18 cellular contexts compared by ENCODE assay signal in genomic region chr6:20709451-20709850, GRCh38.
DNase-seq lines count a peak whose midpoint lies in the region; ATAC-seq and TF ChIP-seq lines count a peak whose summit lies in the region.
"Had no signal": no experiment of that assay in that cellular context is flagged by ENCODE, and none has a peak within 500 bp of the region (broad histone marks: within the 10 kb centered on the region; RNA-seq: fewer than 3 reads in every experiment).

No MANE protein-coding gene starts in this region.

- H3K9ac ChIP-seq in KMS-11 = no peak overlapping the region

- TF ChIP-seq CTCF in KMS-11 (conservative IDR thresholded peaks at IDR 0.05; ENCODE audit: low read depth, low read length) = no peak
- no peak for TF ChIP-seq CTCF in gastroesophageal sphincter (IDR thresholded peaks at IDR 0.05)

- no peak overlapping the region for H2AFZ ChIP-seq in KMS-11 (ENCODE audit: low read depth)

- H3K9me3 ChIP-seq in gastroesophageal sphincter = no peaks in the 10 kb centered on the region
- H3K9me3 ChIP-seq: A549 had no signal

- no peak for ATAC-seq in gastroesophageal sphincter
- ATAC-seq: A549, Panc1 had no signal

- 73 to 89% methylated on average over 1 to 2 of the region's 2 CpGs for WGBS in gastroesophageal sphincter (ENCODE audit: low coverage in 1 of 2), 2 donors

- no peak overlapping the region for H3K4me3 ChIP-seq in KMS-11 (IDR thresholded peaks at IDR 0.05; ENCODE audit: insufficient read depth, low read depth, low read length)
- H3K4me3 ChIP-seq in gastroesophageal sphincter = no peak overlapping the region
- H3K4me3 ChIP-seq: A549 had no signal

- H3K27ac ChIP-seq in KMS-11 (no peak overlapping the region), gastroesophageal sphincter (no peak overlapping the region)
- H3K27ac ChIP-seq: A549 had no signal

- TF ChIP-seq EP300 in gastroesophageal sphincter (IDR thresholded peaks at IDR 0.05) = no peak

- H3K79me2 ChIP-seq in KMS-11 (ENCODE audit: insufficient read depth, low read depth) = peaks cover 12% of the 10 kb centered on the region; the same call in 1 of the 2 replicates

- peak overlapping the region; percentile 51 for H3K4me2 ChIP-seq in KMS-11
- H3K4me2 ChIP-seq: A549 had no signal

- H3K36me3 ChIP-seq in KMS-11 (ENCODE audit: insufficient read depth) = no peaks in the 10 kb centered on the region
- H3K36me3 ChIP-seq in gastroesophageal sphincter = no peaks in the 10 kb centered on the region

- TF ChIP-seq POLR2A in gastroesophageal sphincter (IDR thresholded peaks at IDR 0.05) = no peak

- H4K20me1 ChIP-seq in KMS-11 (ENCODE audit: insufficient read depth) = no peaks in the 10 kb centered on the region

- DNase-seq in NCI-H1417 (lab: John Stamatoyannopoulos, UW) = peak in 2 of 3 experiments; percentile 10 to 23
- no peak for DNase-seq in NCI-H1417 treated with DMSO at 0.1 percent for 48 hours (lab: John Stamatoyannopoulos, UW)
- DNase-seq in NCI-H748 (lab: John Stamatoyannopoulos, UW; ENCODE audit: unreplicated experiment) = peak; percentile 71
- DNase-seq in iris pigment epithelial cell (ENCODE audit: low read depth) = peak; percentile 29
- no peak for DNase-seq in MV-4-11 (lab: John Stamatoyannopoulos, UW)
- no peak for DNase-seq in activated T-cell treated with anti-CD3 and anti-CD28 coated beads for 4 hours
- DNase-seq: COR-L47, HCEC 1CT, IMR-90, Kasumi-1, NCI-H1694, NCI-H2107, NCI-H446 treated with DMSO at 0.1 percent for 48 hours, NCI-H774 had no signal

- H3K27me3 ChIP-seq in KMS-11 (ENCODE audit: insufficient read depth, low read depth) (no peaks in the 10 kb centered on the region), gastroesophageal sphincter (no peaks in the 10 kb centered on the region)

- H3K4me1 ChIP-seq in KMS-11 (ENCODE audit: low read depth, poor library complexity, severe bottlenecking) (peaks cover 76% of the 10 kb centered on the region), gastroesophageal sphincter (no peaks in the 10 kb centered on the region)

Comparison
In these comparisons a context has a peak if more than half of its experiments do, and no peak if none do; other contexts are left out.
1. DNase-seq: peak in NCI-H1417 (2 of 3), NCI-H748 (single experiment) and iris pigment epithelial cell (single experiment); none in NCI-H1417 treated with DMSO at 0.1 percent for 48 hours (single experiment), MV-4-11 (single experiment) and activated T-cell treated with anti-CD3 and anti-CD28 coated beads for 4 hours (single experiment).